ENCODE assay signal across 12 cellular contexts in the genomic region with DNA sequence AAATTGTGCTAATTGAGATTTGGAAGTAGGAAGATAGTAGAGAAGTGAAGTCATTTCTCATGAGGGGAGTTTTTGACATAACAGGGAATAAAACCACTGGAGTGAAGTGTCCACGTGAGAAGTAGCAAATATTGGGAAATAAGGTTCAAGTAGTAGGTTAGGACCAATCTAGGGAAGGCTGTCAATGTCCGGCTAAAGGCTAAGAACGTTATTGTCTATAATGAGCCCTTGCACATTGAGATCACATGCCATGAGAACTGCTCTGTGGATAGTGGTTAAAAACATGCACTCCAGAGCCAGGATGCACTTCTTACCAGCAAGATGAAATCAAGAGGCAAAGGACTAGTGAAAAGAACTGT.
DNase-seq lines count a peak whose midpoint lies in the region; ATAC-seq and TF ChIP-seq lines count a peak whose summit lies in the region.
"Had no signal": no experiment of that assay in that cellular context is flagged by ENCODE, and none has a peak within 500 bp of the region (broad histone marks: within the 10 kb centered on the region; RNA-seq: fewer than 3 reads in every experiment).

No MANE protein-coding gene starts in this region.

- DNase-seq in EH (ENCODE audit: low read depth) (peak; percentile 37), ascending aorta (ENCODE audit: low spot score in 2 of 2) (no peak), right cardiac atrium (no peak), sciatic nerve (ENCODE audit: low spot score) (no peak), NCI-H1092 (lab: John Stamatoyannopoulos, UW) (no peak)
- no peak for DNase-seq in effector CD4-positive, alpha-beta T cell
- DNase-seq: activated CD4-positive, alpha-beta T cell treated with anti-CD3 and anti-CD28 coated beads, Interleukin-2, amount 10 ng/mL, durations not matched to agents 24 days and 14 days; MM.1S; NCI-H2081; NCI-H748 treated with DMSO at 0.1 percent for 48 hours had no signal

- intact Hi-C loops in ascending aorta (cut with DNase I): no loop called here
- intact Hi-C loops in right cardiac atrium (cut with DNase I): no loop called here
- intact Hi-C loops in sciatic nerve (cut with DNase I): no loop called here

- H3K4me1 ChIP-seq in ascending aorta: peaks cover 4 to 34% of the 10 kb centered on the region in 2 donors
- H3K4me1 ChIP-seq in right cardiac atrium (ENCODE audit: control insufficient read depth, insufficient read depth, low read length): peaks cover 9% of the 10 kb centered on the region

- H3K27ac ChIP-seq in ascending aorta: peak overlapping the region; percentile 33 to 73
- H3K27ac ChIP-seq in right cardiac atrium (ENCODE audit: low read length): peak overlapping the region; percentile 78

- H3K9me3 ChIP-seq in ascending aorta (no peaks in the 10 kb centered on the region), right cardiac atrium (ENCODE audit: control insufficient read depth, low read length) (no peaks in the 10 kb centered on the region)

- ATAC-seq in right cardiac atrium (peak in 1 of 2 donors; percentile 31), sciatic nerve (peak; percentile 71), GM21723 (IDR thresholded peaks at IDR 0.05; ENCODE audit: unreplicated experiment) (no peak), GM21360 (IDR thresholded peaks at IDR 0.05; ENCODE audit: unreplicated experiment) (no peak)

- peaks cover 7 to 9% of the 10 kb centered on the region in 2 donors for H3K36me3 ChIP-seq in ascending aorta

- no peak for TF ChIP-seq CTCF in ascending aorta (IDR thresholded peaks at IDR 0.05)

- no peak overlapping the region for H3K4me3 ChIP-seq in ascending aorta
- H3K4me3 ChIP-seq in right cardiac atrium (ENCODE audit: low read length): no peak overlapping the region

- no peaks in the 10 kb centered on the region for H3K27me3 ChIP-seq in ascending aorta
- no peaks in the 10 kb centered on the region for H3K27me3 ChIP-seq in right cardiac atrium (ENCODE audit: control insufficient read depth, insufficient read depth)

- 43% methylated on average over 3 of the region's 3 CpGs for WGBS in right cardiac atrium
